16 cellular contexts compared by ENCODE assay signal in the genomic region with DNA sequence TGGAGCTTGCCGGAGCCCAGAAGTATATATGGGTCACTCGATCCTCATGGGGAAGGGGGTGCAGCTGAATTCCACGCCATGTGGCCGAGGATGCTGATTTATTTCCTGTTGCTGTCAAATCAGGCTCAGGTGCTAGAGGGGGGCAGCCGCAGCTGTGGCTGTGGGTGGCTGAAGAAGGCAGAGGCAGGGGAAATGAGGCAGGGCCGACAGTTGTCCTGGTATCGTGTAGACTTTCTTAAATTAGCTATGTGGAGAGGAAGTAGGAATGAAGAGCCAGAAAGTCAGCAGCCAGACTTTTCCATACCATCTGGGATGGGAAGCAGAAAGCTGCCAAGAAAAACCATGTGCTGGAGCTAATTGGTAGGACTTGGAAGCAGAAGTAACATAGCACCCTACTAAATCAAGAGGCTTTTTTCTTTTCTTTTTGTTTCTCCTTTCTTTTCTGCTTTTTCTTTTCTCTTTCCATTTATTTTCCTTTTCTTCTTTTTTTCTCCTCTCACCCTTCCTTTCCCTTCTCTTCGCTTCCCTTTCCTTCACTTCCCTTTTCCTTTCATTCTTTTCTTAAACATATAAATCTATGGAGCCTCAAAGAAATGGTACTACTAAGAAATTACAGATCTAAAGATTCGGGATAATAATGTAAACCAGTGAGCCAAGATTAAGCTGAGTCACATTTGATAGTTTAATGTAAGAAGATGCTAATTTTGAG.
A peak's percentile ranks its signal among the peaks of the same experiment; 100 is the strongest.
DNase-seq lines count a peak whose midpoint lies in the region; FAIRE-seq and TF ChIP-seq lines count a peak whose summit lies in the region.
"Had no signal": no experiment of that assay in that cellular context is flagged by ENCODE, and none has a peak within 500 bp of the region (broad histone marks: within the 10 kb centered on the region; RNA-seq: fewer than 3 reads in every experiment).

No MANE protein-coding gene starts in this region.

- no peak overlapping the region for H3K4me3 ChIP-seq in right atrium auricular region
- H3K4me3 ChIP-seq: cardiac muscle cell, suprapubic skin had no signal

- no peak for TF ChIP-seq CTCF in right atrium auricular region (IDR thresholded peaks at IDR 0.05)

- H3K36me3 ChIP-seq in right atrium auricular region, result no peaks in the 10 kb centered on the region
- H3K36me3 ChIP-seq: cardiac muscle cell, suprapubic skin had no signal

- no peaks in the 10 kb centered on the region for H3K9me3 ChIP-seq in right atrium auricular region
- H3K9me3 ChIP-seq: suprapubic skin had no signal

- FAIRE-seq in GM12891 (lab: Jason Lieb, UNC), result no peak
- FAIRE-seq: kidney had no signal

- H3K27me3 ChIP-seq in right atrium auricular region, result no peaks in the 10 kb centered on the region
- H3K27me3 ChIP-seq: suprapubic skin had no signal

- H3K4me1 ChIP-seq in right atrium auricular region, result no peaks in the 10 kb centered on the region
- H3K4me1 ChIP-seq: suprapubic skin had no signal

- TF ChIP-seq POLR2A in GM12891 (IDR thresholded peaks at IDR 0.05; ENCODE audit: low read depth, low read length), result no peak

- no peak overlapping the region for H3K27ac ChIP-seq in right atrium auricular region
- H3K27ac ChIP-seq: cardiac muscle cell, suprapubic skin had no signal

- DNase-seq in GM03348 (ENCODE audit: low spot score) (peak; percentile 57), NCI-H446 treated with DMSO at 0.1 percent for 48 hours (lab: John Stamatoyannopoulos, UW) (peak; percentile 97), dermis microvascular lymphatic vessel endothelial cell (ENCODE audit: low read depth in 2 of 2) (peak; percentile 23 to 88), pulmonary artery endothelial cell (ENCODE audit: low read depth, low spot score) (peak; percentile 7), glomerular visceral epithelial cell (ENCODE audit: extremely low spot score) (no peak), GM12891 (ENCODE audit: insufficient read length, low spot score) (no peak), right atrium auricular region (ENCODE audit: low spot score) (no peak)
- DNase-seq: activated CD4-positive, alpha-beta T cell treated with anti-CD3 and anti-CD28 coated beads for 1 hour; activated naive CD4-positive, alpha-beta T cell treated with anti-CD3 and anti-CD28 coated beads, Interleukin-2, amount 10 ng/mL, durations not matched to agents 7 days and 5 days; CD8-positive, alpha-beta memory T cell; kidney; NCI-H187; NCI-H748 treated with DMSO at 0.1 percent for 48 hours; T-helper 17 cell had no signal

TF ChIP-seq in GM12891, 5 proteins besides CTCF, POLR2A, EP300 and RAD21:
- TF ChIP-seq TAF1 (IDR thresholded peaks at IDR 0.05; ENCODE audit: low read depth, low read length) (no peak), POLR2AphosphoS5 (IDR thresholded peaks at IDR 0.05; ENCODE audit: low read depth, low read length) (no peak), PAX5 (IDR thresholded peaks at IDR 0.05; ENCODE audit: insufficient read depth, low read length, severe bottlenecking) (no peak), POU2F2 (IDR thresholded peaks at IDR 0.05; ENCODE audit: low read depth, low read length) (no peak), SPI1 (IDR thresholded peaks at IDR 0.05; ENCODE audit: low read depth, low read length) (no peak)
TF ChIP-seq in GM12891: peak in this region for 0.

Comparison
In these comparisons a context has a peak if more than half of its experiments do, and no peak if none do; other contexts are left out.
1. DNase-seq: peak in GM03348 (single experiment), NCI-H446 treated with DMSO at 0.1 percent for 48 hours (single experiment), dermis microvascular lymphatic vessel endothelial cell (2 of 2) and pulmonary artery endothelial cell (single experiment); none in glomerular visceral epithelial cell (single experiment), GM12891 (single experiment) and right atrium auricular region (single experiment).